ENCODE assay signal across 14 cellular contexts in the genomic region with DNA sequence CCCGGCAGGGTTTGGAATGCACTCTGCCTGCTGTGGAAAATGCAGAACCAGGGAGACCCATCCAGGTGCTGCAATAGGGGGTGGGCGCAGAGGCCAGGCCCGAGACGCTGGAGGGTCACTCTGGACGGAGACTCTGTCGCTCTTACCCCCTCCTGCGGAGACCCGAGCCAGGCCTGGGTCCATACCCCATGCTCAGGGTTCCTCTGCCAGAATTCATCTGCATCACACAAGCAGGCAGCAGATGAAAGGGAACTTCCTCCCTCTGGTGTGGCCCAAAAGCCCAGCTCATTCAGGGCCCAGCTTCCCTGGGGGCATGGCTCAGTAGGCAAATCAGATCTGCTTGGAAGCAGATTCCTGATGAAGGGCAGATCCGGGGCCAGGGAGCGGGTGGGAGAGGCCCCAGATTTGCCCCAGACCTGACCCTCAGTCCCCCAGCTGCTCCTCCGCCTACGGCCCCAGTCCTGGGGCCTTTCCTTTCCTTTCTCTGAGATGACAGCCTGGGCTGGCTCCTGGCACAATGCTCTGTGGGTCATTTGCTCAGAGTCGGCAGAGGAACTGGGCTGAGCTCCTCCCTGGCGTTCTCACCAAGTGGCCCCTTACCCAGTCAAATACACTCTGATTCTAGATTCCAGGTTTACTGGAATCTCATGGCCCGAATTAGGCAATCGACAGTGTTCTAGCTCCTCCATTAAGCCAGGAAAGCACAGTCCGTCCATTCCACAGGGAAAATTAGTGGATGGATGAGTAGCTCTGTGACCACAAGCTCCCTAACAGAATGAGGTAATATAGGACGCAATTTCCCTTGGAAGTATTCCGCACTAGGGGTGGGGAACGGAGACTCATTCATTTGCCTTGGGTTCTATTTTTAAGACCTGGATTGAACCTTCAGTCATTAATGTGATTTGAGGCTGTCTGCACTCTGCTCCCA. TPM values are rescaled to one million over a fixed set of nuclear protein-coding genes. Genes with fewer than 3 reads are reported as not detected.
A peak's percentile ranks its signal among the peaks of the same experiment; 100 is the strongest.
DNase-seq lines count a peak whose midpoint lies in the region; FAIRE-seq and TF ChIP-seq lines count a peak whose summit lies in the region.
"Had no signal": no experiment of that assay in that cellular context is flagged by ENCODE, and none has a peak within 500 bp of the region (broad histone marks: within the 10 kb centered on the region; RNA-seq: fewer than 3 reads in every experiment).

No MANE protein-coding gene starts in this region.

- peak overlapping the region; percentile 48 for H3K27ac Mint-ChIP-seq in type B pancreatic cell

- no peak for FAIRE-seq in kidney (lab: Jason Lieb, UNC)
- FAIRE-seq: G401.6 had no signal

- H3K4me3 Mint-ChIP-seq in type B pancreatic cell = no peak overlapping the region

- H3K27ac ChIP-seq in kidney (ENCODE audit: low read depth in 2 of 2, low read length in 2 of 2) = no peak overlapping the region
- no peak overlapping the region for H3K27ac ChIP-seq in esophagus squamous epithelium
- H3K27ac ChIP-seq: 22Rv1 had no signal

- H3K9ac ChIP-seq in kidney (ENCODE audit: low read length in 2 of 2) = no peak overlapping the region

- H3K27me3 ChIP-seq in esophagus squamous epithelium = no peaks in the 10 kb centered on the region

- peak; percentile 33 for DNase-seq in DMS 273 (lab: John Stamatoyannopoulos, UW; ENCODE audit: unreplicated experiment)
- DNase-seq in DMS 273 treated with DMSO at 0.1 percent for 48 hours (lab: John Stamatoyannopoulos, UW) = no peak
- peak; percentile 97 for DNase-seq in amniotic epithelial cell (ENCODE audit: low read depth)
- peak; percentile 19 for DNase-seq in kidney
- DNase-seq in type B pancreatic cell (ENCODE audit: extremely low spot score, unreplicated experiment) = no peak
- DNase-seq in esophagus squamous epithelium (lab: John Stamatoyannopoulos, UW) = no peak
- no peak for DNase-seq in activated CD4-positive, alpha-beta T cell treated with anti-CD3 and anti-CD28 coated beads for 48 hours
- DNase-seq in NCI-H1436 (lab: John Stamatoyannopoulos, UW) = no peak
- DNase-seq: central memory CD4-positive, alpha-beta T cell; KBM-7; NCI-H2107 had no signal

- H3K36me3 ChIP-seq in kidney (ENCODE audit: control insufficient read depth in 1 of 2, insufficient read depth in 2 of 2, low read length in 2 of 2) (no peaks in the 10 kb centered on the region), esophagus squamous epithelium (peaks cover 0 to 18% (median 0%) of the 10 kb centered on the region in 3 donors)

- 75 to 83% methylated on average over 6 to 11 of the region's 20 CpGs for WGBS in esophagus squamous epithelium, 2 donors

- intact Hi-C loops in kidney (cut with DNase I) = no loop called here
- intact Hi-C loops in esophagus squamous epithelium (cut with DNase I) = no loop called here

- peaks cover 17% of the 10 kb centered on the region for H3K4me1 Mint-ChIP-seq in type B pancreatic cell (ENCODE audit: unreplicated experiment)

- no peak overlapping the region for H3K4me3 ChIP-seq in kidney (ENCODE audit: low read length in 2 of 2)
- no peak overlapping the region for H3K4me3 ChIP-seq in esophagus squamous epithelium
- H3K4me3 ChIP-seq: lung had no signal

- no peaks in the 10 kb centered on the region for H3K36me3 Mint-ChIP-seq in type B pancreatic cell

- H3K4me1 ChIP-seq in kidney (ENCODE audit: control insufficient read depth in 1 of 2, insufficient read depth in 1 of 2, low read depth in 1 of 2, low read length in 2 of 2) (no peaks in the 10 kb centered on the region), esophagus squamous epithelium (peaks cover 0 to 30% (median 16%) of the 10 kb centered on the region in 3 donors)

- TF ChIP-seq CTCF in kidney (IDR thresholded peaks at IDR 0.05; ENCODE audit: borderline replicate concordance, extremely low read depth, insufficient read depth) (no peak), type B pancreatic cell (conservative IDR thresholded peaks at IDR 0.05) (no peak), esophagus squamous epithelium (IDR thresholded peaks at IDR 0.05) (no peak)

- no peaks in the 10 kb centered on the region for H3K9me3 ChIP-seq in kidney (ENCODE audit: control insufficient read depth in 1 of 2, low read length in 2 of 2)
- no peaks in the 10 kb centered on the region for H3K9me3 ChIP-seq in esophagus squamous epithelium

- TF ChIP-seq POLR2A in esophagus squamous epithelium (IDR thresholded peaks at IDR 0.05) = no peak

- no peaks in the 10 kb centered on the region for H3K9me3 Mint-ChIP-seq in type B pancreatic cell

- no peaks in the 10 kb centered on the region for H3K27me3 Mint-ChIP-seq in type B pancreatic cell

RNA-seq across cellular contexts. Expression of a gene that starts 19.1 kb away (rescaled TPM):
- total RNA-seq in kidney (147 TPM), type B pancreatic cell (ENCODE audit: low replicate concordance) (6.4 and 9.2 TPM in 2 replicates), esophagus squamous epithelium (1 to 10 TPM; 1.1 to 8.4 (median 4.3) TPM)
- 103 TPM for polyA plus RNA-seq in kidney (ENCODE audit: insufficient read depth, low read depth, low replicate concordance)

RNA-seq across cellular contexts. Expression of a gene that starts 38.5 kb away (rescaled TPM):
- total RNA-seq in kidney (20.8 TPM), type B pancreatic cell (ENCODE audit: low replicate concordance) (19.1 and 19.3 TPM in 2 replicates), esophagus squamous epithelium (10 to 100 TPM in 3 of 4 donors, 1 to 10 TPM in 1; 5.8 to 15.4 (median 12.2) TPM)
- polyA plus RNA-seq in kidney (ENCODE audit: insufficient read depth, low read depth, low replicate concordance) = 24.5 TPM

Comparison
In these comparisons a context has a peak if more than half of its experiments do, and no peak if none do; other contexts are left out.
1. DNase-seq: peak in DMS 273 (single experiment), amniotic epithelial cell (single experiment) and kidney (single experiment); none in DMS 273 treated with DMSO at 0.1 percent for 48 hours (single experiment), type B pancreatic cell (single experiment), esophagus squamous epithelium (single experiment), activated CD4-positive, alpha-beta T cell treated with anti-CD3 and anti-CD28 coated beads for 48 hours (single experiment) and NCI-H1436 (single experiment).
2. RNA of a gene that starts 19.1 kb away (total RNA-seq): 147 TPM in kidney (single experiment); 6.4 to 9.2 TPM in type B pancreatic cell and 1.1 to 8.4 TPM in esophagus squamous epithelium; every median in the first group is over 10 times any median in the second.